In the genomic region with DNA sequence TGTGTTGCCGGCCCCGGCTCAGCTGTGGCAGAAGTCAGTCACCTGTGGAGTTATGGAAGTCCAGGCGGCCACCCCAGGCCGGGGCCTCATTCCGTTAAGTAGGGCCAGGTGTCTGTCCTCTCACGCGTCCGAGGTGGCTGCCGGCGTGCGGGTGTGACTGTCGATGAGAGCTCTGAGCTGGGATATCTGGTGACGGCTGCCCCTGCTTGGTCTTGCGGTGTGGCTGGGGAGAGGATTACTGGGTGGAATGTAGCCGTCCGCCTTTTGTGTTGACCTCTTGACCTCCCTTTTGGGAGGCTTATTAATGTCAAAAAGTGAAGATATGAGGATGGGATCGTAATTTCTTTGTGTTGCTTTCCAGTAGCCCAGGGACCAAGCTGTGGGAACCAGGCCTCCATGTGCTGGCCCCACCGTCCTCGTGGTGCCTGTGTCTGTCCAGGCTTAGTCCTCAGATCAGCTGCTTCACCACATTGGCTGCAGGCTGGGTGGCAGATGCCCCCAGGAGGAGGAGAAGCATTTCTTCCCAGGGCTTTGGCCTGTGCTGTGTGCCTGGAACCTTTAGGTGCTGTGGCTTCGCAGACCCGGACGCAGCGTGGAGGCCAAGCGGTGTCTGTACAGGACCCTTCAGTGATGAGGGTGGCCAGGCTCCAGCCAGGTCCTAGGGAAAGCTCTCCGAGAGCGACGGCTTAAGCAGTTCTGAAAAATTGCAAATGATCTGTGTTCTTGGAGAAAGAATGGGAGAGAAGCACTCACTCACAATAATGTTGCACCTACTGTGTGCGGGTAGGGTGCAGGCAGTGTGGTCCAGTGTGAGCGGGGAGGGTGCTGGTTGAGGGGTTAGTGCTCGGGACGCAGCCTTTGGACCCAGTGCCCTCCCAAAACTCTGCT, we compare ENCODE assay signal across 8 cellular contexts. TPM values are rescaled to one million over a fixed set of nuclear protein-coding genes. Genes with fewer than 3 reads are reported as not detected.
DNase-seq lines count a peak whose midpoint lies in the region; ATAC-seq, FAIRE-seq and TF ChIP-seq lines count a peak whose summit lies in the region.

No MANE protein-coding gene starts in this region.

- H3K9me3 ChIP-seq in kidney (ENCODE audit: control insufficient read depth in 1 of 2, low read length in 2 of 2) = no peaks in the 10 kb centered on the region

- no peak overlapping the region for H3K4me3 Mint-ChIP-seq in activated naive CD4-positive, alpha-beta T cell treated with anti-CD3 and anti-CD28 coated beads for 36 hours
- no peak overlapping the region for H3K4me3 Mint-ChIP-seq in activated B cell treated with CpG ODN at 0.5 μM for 24 hours
- H3K4me3 Mint-ChIP-seq in stimulated activated naive CD8-positive, alpha-beta T cell treated with anti-CD3 and anti-CD28 coated beads, Interleukin-15, amount 100 ng/mL, for 72 hours = peak overlapping the region; percentile 15 to 73

- H3K27ac ChIP-seq in kidney (ENCODE audit: low read depth in 2 of 2, low read length in 2 of 2) = no peak overlapping the region

- H3K4me1 ChIP-seq in kidney (ENCODE audit: control insufficient read depth in 1 of 2, insufficient read depth in 1 of 2, low read depth in 1 of 2, low read length in 2 of 2) = peaks cover 20 to 27% of the 10 kb centered on the region in 2 donors

- H3K27ac Mint-ChIP-seq in activated naive CD4-positive, alpha-beta T cell treated with anti-CD3 and anti-CD28 coated beads for 36 hours = peak overlapping the region; percentile 93
- peak overlapping the region; percentile 90 for H3K27ac Mint-ChIP-seq in activated B cell treated with CpG ODN at 0.5 μM for 24 hours
- H3K27ac Mint-ChIP-seq in stimulated activated naive CD8-positive, alpha-beta T cell treated with anti-CD3 and anti-CD28 coated beads, Interleukin-15, amount 100 ng/mL, for 72 hours = peak overlapping the region in 1 of 2 donors; percentile 55

- peaks cover 86% of the 10 kb centered on the region for H3K4me1 Mint-ChIP-seq in activated naive CD4-positive, alpha-beta T cell treated with anti-CD3 and anti-CD28 coated beads for 36 hours (ENCODE audit: low read depth)
- H3K4me1 Mint-ChIP-seq in activated B cell treated with CpG ODN at 0.5 μM for 24 hours = peaks cover 78% of the 10 kb centered on the region
- peaks cover 97% of the 10 kb centered on the region for H3K4me1 Mint-ChIP-seq in stimulated activated naive CD8-positive, alpha-beta T cell treated with anti-CD3 and anti-CD28 coated beads, Interleukin-15, amount 100 ng/mL, for 72 hours

- POLR2A ChIA-PET in activated B cell treated with CpG ODN at 0.5 μM for 24 hours (lab: Charles Lee) = interaction anchor here (0.9 to 3.5 kb wide), 11 partner anchors 10 to 565 kb away, joined by 3 to 36 read pairs (median 5); no protein-coding TSS in a partner anchor

- H3K36me3 Mint-ChIP-seq in activated naive CD4-positive, alpha-beta T cell treated with anti-CD3 and anti-CD28 coated beads for 36 hours (ENCODE audit: low read depth) = no peaks in the 10 kb centered on the region
- H3K36me3 Mint-ChIP-seq in activated B cell treated with CpG ODN at 0.5 μM for 24 hours (ENCODE audit: low read depth) = no peaks in the 10 kb centered on the region

- intact Hi-C loops in activated naive CD4-positive, alpha-beta T cell treated with anti-CD3 and anti-CD28 coated beads for 36 hours (cut with micrococcal nuclease) = loop anchor here (5.0 to 10.0 kb wide), 2 partner anchors 184 to 368 kb away; no protein-coding TSS in a partner anchor
- intact Hi-C loops in activated B cell treated with CpG ODN at 0.5 μM for 24 hours (cut with micrococcal nuclease) = loop anchor here (5.0 kb wide), 1 partner anchor 76 kb away; no protein-coding TSS in a partner anchor
- intact Hi-C loops in kidney (cut with DNase I) = no loop called here

- no peaks in the 10 kb centered on the region for H3K9me3 Mint-ChIP-seq in activated naive CD4-positive, alpha-beta T cell treated with anti-CD3 and anti-CD28 coated beads for 36 hours
- H3K9me3 Mint-ChIP-seq in activated B cell treated with CpG ODN at 0.5 μM for 24 hours = no peaks in the 10 kb centered on the region
- H3K9me3 Mint-ChIP-seq in stimulated activated naive CD8-positive, alpha-beta T cell treated with anti-CD3 and anti-CD28 coated beads, Interleukin-15, amount 100 ng/mL, for 72 hours = no peaks in the 10 kb centered on the region

- ATAC-seq in activated B cell treated with CpG ODN at 0.5 μM for 24 hours (ENCODE audit: low read depth) = no peak
- ATAC-seq in stimulated activated naive CD8-positive, alpha-beta T cell treated with anti-CD3 and anti-CD28 coated beads, Interleukin-15, amount 100 ng/mL, for 72 hours = no peak
- no peak for ATAC-seq in HG03175 (IDR thresholded peaks at IDR 0.05; ENCODE audit: unreplicated experiment)
- ATAC-seq in HG03095 (IDR thresholded peaks at IDR 0.05; ENCODE audit: unreplicated experiment) = no peak

- no peaks in the 10 kb centered on the region for H3K27me3 Mint-ChIP-seq in activated naive CD4-positive, alpha-beta T cell treated with anti-CD3 and anti-CD28 coated beads for 36 hours (ENCODE audit: low read depth)
- no peaks in the 10 kb centered on the region for H3K27me3 Mint-ChIP-seq in activated B cell treated with CpG ODN at 0.5 μM for 24 hours
- no peaks in the 10 kb centered on the region for H3K27me3 Mint-ChIP-seq in stimulated activated naive CD8-positive, alpha-beta T cell treated with anti-CD3 and anti-CD28 coated beads, Interleukin-15, amount 100 ng/mL, for 72 hours

- no peaks in the 10 kb centered on the region for H3K36me3 ChIP-seq in kidney (ENCODE audit: control insufficient read depth in 1 of 2, insufficient read depth in 2 of 2, low read length in 2 of 2)

- no peak for DNase-seq in activated naive CD4-positive, alpha-beta T cell treated with anti-CD3 and anti-CD28 coated beads for 36 hours
- no peak for DNase-seq in activated naive CD4-positive, alpha-beta T cell treated with Interleukin-2 at 50 U/mL for 16 hours
- no peak for DNase-seq in activated B cell treated with CpG ODN at 0.5 μM for 24 hours
- peak; percentile 79 for DNase-seq in kidney
- no peak for DNase-seq in stimulated activated naive CD8-positive, alpha-beta T cell treated with anti-CD3 and anti-CD28 coated beads, Interleukin-15, amount 100 ng/mL, for 72 hours
- DNase-seq in foreskin fibroblast = no peak

- TF ChIP-seq CTCF in activated B cell treated with CpG ODN at 0.5 μM for 24 hours (IDR thresholded peaks at IDR 0.05) (no peak), kidney (IDR thresholded peaks at IDR 0.05; ENCODE audit: borderline replicate concordance, extremely low read depth, insufficient read depth) (no peak), foreskin fibroblast (IDR thresholded peaks at IDR 0.05; ENCODE audit: low read depth, low read length) (no peak)

- H3K9ac ChIP-seq in kidney (ENCODE audit: low read length in 2 of 2) = peak overlapping the region in 1 of 2 donors; percentile 8

- no peak for FAIRE-seq in kidney (lab: Jason Lieb, UNC)

- no peak overlapping the region for H3K4me3 ChIP-seq in kidney (ENCODE audit: low read length in 2 of 2)
- no peak overlapping the region for H3K4me3 ChIP-seq in foreskin fibroblast (ENCODE audit: low read depth in 1 of 2, low read length in 2 of 2)

- CTCF ChIA-PET in activated naive CD4-positive, alpha-beta T cell treated with anti-CD3 and anti-CD28 coated beads for 36 hours (lab: Charles Lee) = interaction anchor here (1.0 kb wide), 1 partner anchor 23 kb away, joined by 6 read pairs; no protein-coding TSS in a partner anchor
- CTCF ChIA-PET in activated B cell treated with CpG ODN at 0.5 μM for 24 hours (lab: Charles Lee) = interaction anchor here (0.8 to 2.4 kb wide), 7 partner anchors 10 to 343 kb away, joined by 3 to 17 read pairs (median 8); no protein-coding TSS in a partner anchor

RNA-seq across cellular contexts. Expression of a gene that starts 23.2 kb away (rescaled TPM):
- total RNA-seq in activated naive CD4-positive, alpha-beta T cell treated with anti-CD3 and anti-CD28 coated beads for 36 hours = not detected
- not detected in 2 replicates for total RNA-seq in activated B cell treated with CpG ODN at 0.5 μM for 24 hours
- 0.25 TPM for total RNA-seq in kidney
- 0.30 TPM for polyA plus RNA-seq in kidney (ENCODE audit: insufficient read depth, low read depth, low replicate concordance)

Comparison
In these comparisons a context has a peak if more than half of its experiments do, and no peak if none do; other contexts are left out.
1. H3K4me3 Mint-ChIP-seq: peak in stimulated activated naive CD8-positive, alpha-beta T cell treated with anti-CD3 and anti-CD28 coated beads, Interleukin-15, amount 100 ng/mL, for 72 hours (2 of 2); none in activated naive CD4-positive, alpha-beta T cell treated with anti-CD3 and anti-CD28 coated beads for 36 hours (single experiment) and activated B cell treated with CpG ODN at 0.5 μM for 24 hours (single experiment).